14 cellular contexts compared by ENCODE assay signal in genomic region chr2:194103941-194104655, GRCh38.
DNase-seq lines count a peak whose midpoint lies in the region; ATAC-seq and TF ChIP-seq lines count a peak whose summit lies in the region.
"Had no signal": no experiment of that assay in that cellular context is flagged by ENCODE, and none has a peak within 500 bp of the region (broad histone marks: within the 10 kb centered on the region; RNA-seq: fewer than 3 reads in every experiment).

No MANE protein-coding gene starts in this region.

- H2AFZ ChIP-seq in MM.1S (ENCODE audit: low read length): no peak overlapping the region

- 54 to 71% methylated on average over 2 of the region's 2 CpGs for WGBS in heart right ventricle, 2 donors

- H3K4me1 ChIP-seq in MM.1S (ENCODE audit: low read length): peaks cover 17% of the 10 kb centered on the region
- peaks cover 0 to 4% (median 0%) of the 10 kb centered on the region in 9 donors for H3K4me1 ChIP-seq in heart right ventricle
- H3K4me1 ChIP-seq: SJCRH30 had no signal

- DNase-seq in MM.1S (no peak), memory B cell (ENCODE audit: low spot score in 2 of 2) (no peak), SW 1271 (lab: John Stamatoyannopoulos, UW) (no peak), heart right ventricle (no peak)
- DNase-seq in stimulated activated CD4-positive, alpha-beta T cell treated with anti-CD3 and anti-CD28 coated beads, Interleukin-4, amount 100 ng/mL, for 4 hours: no peak
- DNase-seq in activated CD4-positive, alpha-beta memory T cell treated with anti-CD3 and anti-CD28 coated beads, Interleukin-2, amount 10 ng/mL, durations not matched to agents 7 days and 5 days: no peak
- DNase-seq: activated gamma-delta T cell; central memory CD4-positive, alpha-beta T cell; SJCRH30; stimulated activated CD4-positive, alpha-beta T cell treated with anti-CD3 and anti-CD28 coated beads, Interleukin-15, amount 100 ng/mL, for 24 hours had no signal

- peak; percentile 10 for ATAC-seq in GM19035 (IDR thresholded peaks at IDR 0.05; ENCODE audit: unreplicated experiment)
- ATAC-seq in HG02588 (IDR thresholded peaks at IDR 0.05; ENCODE audit: unreplicated experiment): peak; percentile 17
- ATAC-seq in memory B cell (ENCODE audit: low read depth): no peak
- ATAC-seq in heart right ventricle: no peak
- ATAC-seq: stimulated activated effector memory CD8-positive, alpha-beta T cell treated with anti-CD3 and anti-CD28 coated beads, Interleukin-12 subunit alpha, Interleukin-12 subunit beta, amount 100 ng/mL, for 72 hours had no signal

- H3K4me3 Mint-ChIP-seq in memory B cell: no peak overlapping the region
- no peak overlapping the region for H3K4me3 Mint-ChIP-seq in activated CD4-positive, alpha-beta memory T cell treated with anti-CD3 and anti-CD28 coated beads, Interleukin-2, amount 10 ng/mL, durations not matched to agents 7 days and 5 days
- H3K4me3 Mint-ChIP-seq: stimulated activated effector memory CD8-positive, alpha-beta T cell treated with anti-CD3 and anti-CD28 coated beads, Interleukin-12 subunit alpha, Interleukin-12 subunit beta, amount 100 ng/mL, for 72 hours had no signal

- H3K79me2 ChIP-seq in MM.1S (ENCODE audit: low read length): no peaks in the 10 kb centered on the region

- POLR2A ChIA-PET in activated CD4-positive, alpha-beta memory T cell treated with anti-CD3 and anti-CD28 coated beads, Interleukin-2, amount 10 ng/mL, durations not matched to agents 7 days and 5 days (lab: Charles Lee): no interaction called here

- no peaks in the 10 kb centered on the region for H4K20me1 ChIP-seq in MM.1S (ENCODE audit: insufficient read depth, low read length)

- CTCF ChIA-PET in activated CD4-positive, alpha-beta memory T cell treated with anti-CD3 and anti-CD28 coated beads, Interleukin-2, amount 10 ng/mL, durations not matched to agents 7 days and 5 days (lab: Charles Lee): no interaction called here

- H3K4me3 ChIP-seq in MM.1S (ENCODE audit: low read length) (no peak overlapping the region), heart right ventricle (no peak overlapping the region)
- H3K4me3 ChIP-seq: SJCRH30 had no signal

- peak overlapping the region; percentile 28; the same call in 1 of the 2 replicates for H3K27ac ChIP-seq in MM.1S (ENCODE audit: low read length)
- no peak overlapping the region for H3K27ac ChIP-seq in heart right ventricle
- H3K27ac ChIP-seq: neutrophil, SJCRH30 had no signal

- H3K36me3 ChIP-seq in MM.1S (replicated peaks; ENCODE audit: insufficient read depth, low read length): no peaks in the 10 kb centered on the region
- H3K36me3 ChIP-seq in heart right ventricle: no peaks in the 10 kb centered on the region
- H3K36me3 ChIP-seq: neutrophil, SJCRH30 had no signal

- no peak for TF ChIP-seq CTCF in MM.1S (IDR thresholded peaks at IDR 0.05; ENCODE audit: low read length)
- no peak for TF ChIP-seq CTCF in heart right ventricle (IDR thresholded peaks at IDR 0.05)

- H3K9me2 ChIP-seq in MM.1S (replicated peaks; ENCODE audit: insufficient read depth, low read length): no peaks in the 10 kb centered on the region

- intact Hi-C loops in heart right ventricle (cut with DNase I): no loop called here

- H3K27me3 ChIP-seq in MM.1S (replicated peaks; ENCODE audit: insufficient read depth, low read length): no peaks in the 10 kb centered on the region
- H3K27me3 ChIP-seq in heart right ventricle: no peaks in the 10 kb centered on the region
- H3K27me3 ChIP-seq: neutrophil, SJCRH30 had no signal

- no peak overlapping the region for H3K9ac ChIP-seq in MM.1S (ENCODE audit: low read length)

- 0 out of 2 replicates have a peak overlapping the region, but pooled peaks have one; percentile 2 for H3K4me2 ChIP-seq in MM.1S (ENCODE audit: low read depth, low read length)

- H3K9me3 ChIP-seq in MM.1S (replicated peaks; ENCODE audit: insufficient read depth, low read length): no peaks in the 10 kb centered on the region
- H3K9me3 ChIP-seq in heart right ventricle: peaks cover 0 to 5% (median 0%) of the 10 kb centered on the region in 11 donors
- H3K9me3 ChIP-seq: neutrophil, SJCRH30 had no signal

- peaks cover 18% of the 10 kb centered on the region for H3F3A ChIP-seq in MM.1S (ENCODE audit: insufficient read depth, low read length)

- H3K9me3 Mint-ChIP-seq in memory B cell: no peaks in the 10 kb centered on the region
- no peaks in the 10 kb centered on the region for H3K9me3 Mint-ChIP-seq in activated CD4-positive, alpha-beta memory T cell treated with anti-CD3 and anti-CD28 coated beads, Interleukin-2, amount 10 ng/mL, durations not matched to agents 7 days and 5 days
- H3K9me3 Mint-ChIP-seq: stimulated activated effector memory CD8-positive, alpha-beta T cell treated with anti-CD3 and anti-CD28 coated beads, Interleukin-12 subunit alpha, Interleukin-12 subunit beta, amount 100 ng/mL, for 72 hours had no signal

- no peaks in the 10 kb centered on the region for H3K27me3 Mint-ChIP-seq in memory B cell
- H3K27me3 Mint-ChIP-seq in activated CD4-positive, alpha-beta memory T cell treated with anti-CD3 and anti-CD28 coated beads, Interleukin-2, amount 10 ng/mL, durations not matched to agents 7 days and 5 days: no peaks in the 10 kb centered on the region

- no peaks in the 10 kb centered on the region for H3K36me3 Mint-ChIP-seq in memory B cell
- no peaks in the 10 kb centered on the region for H3K36me3 Mint-ChIP-seq in activated CD4-positive, alpha-beta memory T cell treated with anti-CD3 and anti-CD28 coated beads, Interleukin-2, amount 10 ng/mL, durations not matched to agents 7 days and 5 days (ENCODE audit: low read depth)
- H3K36me3 Mint-ChIP-seq: stimulated activated effector memory CD8-positive, alpha-beta T cell treated with anti-CD3 and anti-CD28 coated beads, Interleukin-12 subunit alpha, Interleukin-12 subunit beta, amount 100 ng/mL, for 72 hours had no signal

- peaks cover 4% of the 10 kb centered on the region for H3K4me1 Mint-ChIP-seq in memory B cell
- H3K4me1 Mint-ChIP-seq in activated CD4-positive, alpha-beta memory T cell treated with anti-CD3 and anti-CD28 coated beads, Interleukin-2, amount 10 ng/mL, durations not matched to agents 7 days and 5 days: no peaks in the 10 kb centered on the region
- H3K4me1 Mint-ChIP-seq: stimulated activated effector memory CD8-positive, alpha-beta T cell treated with anti-CD3 and anti-CD28 coated beads, Interleukin-12 subunit alpha, Interleukin-12 subunit beta, amount 100 ng/mL, for 72 hours had no signal

- H3K27ac Mint-ChIP-seq in memory B cell: peak overlapping the region; percentile 84
- no peak overlapping the region for H3K27ac Mint-ChIP-seq in activated CD4-positive, alpha-beta memory T cell treated with anti-CD3 and anti-CD28 coated beads, Interleukin-2, amount 10 ng/mL, durations not matched to agents 7 days and 5 days
- H3K27ac Mint-ChIP-seq: stimulated activated effector memory CD8-positive, alpha-beta T cell treated with anti-CD3 and anti-CD28 coated beads, Interleukin-12 subunit alpha, Interleukin-12 subunit beta, amount 100 ng/mL, for 72 hours had no signal

Comparison
In these comparisons a context has a peak if more than half of its experiments do, and no peak if none do; other contexts are left out.
1. ATAC-seq: peak in GM19035 (single experiment) and HG02588 (single experiment); none in memory B cell (single experiment) and heart right ventricle (0 of 8).